ENCODE assay signal across 14 cellular contexts in genomic region chr17:59067756-59068155, GRCh38.
"Had no signal": no experiment of that assay in that cellular context is flagged by ENCODE, and none has a peak within 500 bp of the region (broad histone marks: within the 10 kb centered on the region; RNA-seq: fewer than 3 reads in every experiment).

No MANE protein-coding gene starts in this region.

- H3K27me3 Mint-ChIP-seq: activated naive CD4-positive, alpha-beta T cell treated with anti-CD3 and anti-CD28 coated beads, Interleukin-2, amount 10 ng/mL, durations not matched to agents 7 days and 5 days; natural killer cell treated with Interleukin-12 subunit alpha and Interleukin-12 subunit beta and Interleukin-15 and Interleukin-18, amount 100 ng/mL, for 72 hours had no signal

- ATAC-seq: activated CD4-positive, CD25-positive, alpha-beta regulatory T cell treated with anti-CD3 and anti-CD28 coated beads, Interleukin-2, amount 50 U/mL, for 24 hours; heart left ventricle; natural killer cell treated with Interleukin-12 subunit alpha and Interleukin-12 subunit beta and Interleukin-15 and Interleukin-18, amount 100 ng/mL, for 72 hours had no signal

- DNase-seq: activated naive CD4-positive, alpha-beta T cell treated with anti-CD3 and anti-CD28 coated beads, Interleukin-2, amount 10 ng/mL, durations not matched to agents 7 days and 5 days; dorsolateral prefrontal cortex; endodermal cell; heart left ventricle; nucleus accumbens; posterior cingulate gyrus; stimulated activated naive CD4-positive, alpha-beta T cell; trophoblast cell had no signal

- H3K4me1 Mint-ChIP-seq: activated naive CD4-positive, alpha-beta T cell treated with anti-CD3 and anti-CD28 coated beads, Interleukin-2, amount 10 ng/mL, durations not matched to agents 7 days and 5 days; endodermal cell had no signal

- H3K4me3 Mint-ChIP-seq: activated naive CD4-positive, alpha-beta T cell treated with anti-CD3 and anti-CD28 coated beads, Interleukin-2, amount 10 ng/mL, durations not matched to agents 7 days and 5 days; endodermal cell; natural killer cell treated with Interleukin-12 subunit alpha and Interleukin-12 subunit beta and Interleukin-15 and Interleukin-18, amount 100 ng/mL, for 72 hours had no signal

- H3K9me3 Mint-ChIP-seq: activated naive CD4-positive, alpha-beta T cell treated with anti-CD3 and anti-CD28 coated beads, Interleukin-2, amount 10 ng/mL, durations not matched to agents 7 days and 5 days; activated T-helper 2 cell treated with anti-CD3 and anti-CD28 coated beads, Interferon-gamma antibody, Interleukin-2, Interleukin-4, amounts not matched to agents 10 μg/mL and 5 μg/mL and 100 μg/mL, durations not matched to agents 14 hours and 24 hours and 36 hours; endodermal cell; natural killer cell treated with Interleukin-12 subunit alpha and Interleukin-12 subunit beta and Interleukin-15 and Interleukin-18, amount 100 ng/mL, for 72 hours had no signal

- H3K27ac Mint-ChIP-seq: activated naive CD4-positive, alpha-beta T cell treated with anti-CD3 and anti-CD28 coated beads, Interleukin-2, amount 10 ng/mL, durations not matched to agents 7 days and 5 days; activated T-helper 2 cell treated with anti-CD3 and anti-CD28 coated beads, Interferon-gamma antibody, Interleukin-2, Interleukin-4, amounts not matched to agents 10 μg/mL and 5 μg/mL and 100 μg/mL, durations not matched to agents 14 hours and 24 hours and 36 hours; endodermal cell; natural killer cell treated with Interleukin-12 subunit alpha and Interleukin-12 subunit beta and Interleukin-15 and Interleukin-18, amount 100 ng/mL, for 72 hours had no signal

- FAIRE-seq: astrocyte, bronchial epithelial cell, frontal cortex had no signal
